In genomic region chr1:114081145-114082046, GRCh38 we compare ENCODE assay signal across 17 cellular contexts.
A peak's percentile ranks its signal among the peaks of the same experiment; 100 is the strongest.
DNase-seq lines count a peak whose midpoint lies in the region; ATAC-seq and TF ChIP-seq lines count a peak whose summit lies in the region.
"Had no signal": no experiment of that assay in that cellular context is flagged by ENCODE, and none has a peak within 500 bp of the region (broad histone marks: within the 10 kb centered on the region; RNA-seq: fewer than 3 reads in every experiment).

No MANE protein-coding gene starts in this region.

- no peak for TF ChIP-seq CTCF in GM23338 (conservative IDR thresholded peaks at IDR 0.05; ENCODE audit: low read depth in 2 of 2)
- TF ChIP-seq CTCF in adrenal gland (IDR thresholded peaks at IDR 0.05) = no peak
- TF ChIP-seq CTCF in psoas muscle (IDR thresholded peaks at IDR 0.05) = no peak
- TF ChIP-seq CTCF in HFFc6 (IDR thresholded peaks at IDR 0.05) = no peak

- WGBS in adrenal gland, 4 donors = 52 to 67% (median 66%) methylated on average over 12 to 19 of the region's 19 CpGs
- 34 to 46% (median 41%) methylated on average over 19 of the region's 19 CpGs for WGBS in psoas muscle, 3 donors

- H3K27me3 ChIP-seq in GM23338 (ENCODE audit: insufficient read depth) (no peaks in the 10 kb centered on the region), adrenal gland (no peaks in the 10 kb centered on the region), psoas muscle (ENCODE audit: insufficient read depth in 3 of 3, low read length in 2 of 3) (no peaks in the 10 kb centered on the region)
- H3K27me3 ChIP-seq: suprapubic skin had no signal

- H3K36me3 Mint-ChIP-seq in GM23338 (ENCODE audit: low read depth) = peaks cover 19% of the 10 kb centered on the region
- H3K36me3 Mint-ChIP-seq in naive thymus-derived CD8-positive, alpha-beta T cell = no peaks in the 10 kb centered on the region
- no peaks in the 10 kb centered on the region for H3K36me3 Mint-ChIP-seq in HFFc6 (ENCODE audit: low read depth)

- DNase-seq in GM23338 (ENCODE audit: low spot score) = no peak
- peak; percentile 17 to 56 (median 29) for DNase-seq in adrenal gland
- no peak for DNase-seq in left lobe of liver (ENCODE audit: low spot score)
- peak in 1 of 2 donors; percentile 56 for DNase-seq in psoas muscle
- no peak for DNase-seq in naive thymus-derived CD8-positive, alpha-beta T cell
- DNase-seq in NCI-H446 (lab: John Stamatoyannopoulos, UW) = no peak
- DNase-seq in NCI-H146 treated with DMSO at 0.1 percent for 48 hours (lab: John Stamatoyannopoulos, UW; ENCODE audit: unreplicated experiment) = no peak
- no peak for DNase-seq in HFFc6
- DNase-seq: activated CD8-positive, alpha-beta memory T cell treated with anti-CD3 and anti-CD28 coated beads for 24 hours; activated gamma-delta T cell; effector CD4-positive, alpha-beta T cell; foreskin melanocyte; NCI-H2029; stimulated activated CD4-positive, alpha-beta T cell treated with anti-CD3 and anti-CD28 coated beads, Interleukin-12 subunit alpha, Interleukin-12 subunit beta, amount 100 ng/mL, for 4 hours had no signal

- TF ChIP-seq POLR2A in adrenal gland (IDR thresholded peaks at IDR 0.05) = no peak

- H3K4me3 ChIP-seq in GM23338 = no peak overlapping the region
- H3K4me3 ChIP-seq in adrenal gland = no peak overlapping the region
- H3K4me3 ChIP-seq in psoas muscle = no peak overlapping the region
- H3K4me3 ChIP-seq: HAP-1, SJSA1, suprapubic skin had no signal

- intact Hi-C loops in adrenal gland (cut with DNase I) (no loop called here), psoas muscle (cut with DNase I) (loop anchor here in 1 of 2 donors (5.0 kb wide), 1 partner anchor 39 kb away; no protein-coding TSS in a partner anchor)

- ATAC-seq in GM23338 = peak; percentile 11; the same call in 1 of the 3 replicates
- ATAC-seq in left lobe of liver = peak; percentile 55
- peak; percentile 47 to 80 (median 62) for ATAC-seq in psoas muscle
- ATAC-seq in naive thymus-derived CD8-positive, alpha-beta T cell = no peak

- peaks cover 60% of the 10 kb centered on the region for H3K4me1 Mint-ChIP-seq in GM23338
- H3K4me1 Mint-ChIP-seq in naive thymus-derived CD8-positive, alpha-beta T cell = no peaks in the 10 kb centered on the region
- H3K4me1 Mint-ChIP-seq in HFFc6 (ENCODE audit: low read depth) = no peaks in the 10 kb centered on the region

- H3K9me3 Mint-ChIP-seq in GM23338 (no peaks in the 10 kb centered on the region; the same call in 2 of the 3 replicates), HFFc6 (no peaks in the 10 kb centered on the region)
- H3K9me3 Mint-ChIP-seq in naive thymus-derived CD8-positive, alpha-beta T cell = no peaks in the 10 kb centered on the region

- no peaks in the 10 kb centered on the region for H4K20me1 ChIP-seq in GM23338 (replicated peaks; ENCODE audit: insufficient read depth)

- peak overlapping the region; percentile 14; the same call in 1 of the 2 replicates for H2AFZ ChIP-seq in GM23338

- 0 out of 2 replicates have a peak overlapping the region, but pooled peaks have one; percentile 36 for H3K4me2 ChIP-seq in GM23338

- no peak overlapping the region for H3K4me3 Mint-ChIP-seq in GM23338
- no peak overlapping the region for H3K4me3 Mint-ChIP-seq in naive thymus-derived CD8-positive, alpha-beta T cell
- H3K4me3 Mint-ChIP-seq in HFFc6 = no peak overlapping the region

- H3K36me3 ChIP-seq in GM23338 (ENCODE audit: insufficient read depth) = no peaks in the 10 kb centered on the region
- H3K36me3 ChIP-seq in adrenal gland (replicated peaks in 1 of 2) = no peaks in the 10 kb centered on the region
- no peaks in the 10 kb centered on the region for H3K36me3 ChIP-seq in psoas muscle (ENCODE audit: insufficient read depth in 1 of 2, low read depth in 1 of 2)
- H3K36me3 ChIP-seq: HAP-1, SJSA1, suprapubic skin had no signal

- H3K9me2 ChIP-seq in GM23338 (ENCODE audit: insufficient read depth) = peaks cover 14% of the 10 kb centered on the region

- peaks cover 64% of the 10 kb centered on the region for H3K4me1 ChIP-seq in GM23338 (ENCODE audit: insufficient read depth)
- H3K4me1 ChIP-seq in adrenal gland (replicated peaks in 1 of 2) = no peaks in the 10 kb centered on the region
- peaks cover 26% of the 10 kb centered on the region for H3K4me1 ChIP-seq in psoas muscle
- H3K4me1 ChIP-seq: SJSA1 had no signal

- peaks cover 15% of the 10 kb centered on the region for H3K27me3 Mint-ChIP-seq in GM23338 (ENCODE audit: insufficient read depth, low read depth, poor library complexity)
- peaks cover 1 to 9% (median 5%) of the 10 kb centered on the region in 5 donors for H3K27me3 Mint-ChIP-seq in naive thymus-derived CD8-positive, alpha-beta T cell
- H3K27me3 Mint-ChIP-seq in HFFc6 (ENCODE audit: insufficient read depth) = peaks cover 33% of the 10 kb centered on the region

- no peak overlapping the region for H3K27ac ChIP-seq in GM23338 (ENCODE audit: low read depth)
- H3K27ac ChIP-seq in adrenal gland = no peak overlapping the region
- peak overlapping the region; percentile 27 for H3K27ac ChIP-seq in psoas muscle
- H3K27ac ChIP-seq: SJSA1, suprapubic skin had no signal

- no peaks in the 10 kb centered on the region for H3K9me3 ChIP-seq in adrenal gland (replicated peaks in 1 of 3)
- H3K9me3 ChIP-seq in psoas muscle = no peaks in the 10 kb centered on the region
- H3K9me3 ChIP-seq: HAP-1, SJSA1, suprapubic skin had no signal

- H3K27ac Mint-ChIP-seq in GM23338 = no peak overlapping the region
- H3K27ac Mint-ChIP-seq in naive thymus-derived CD8-positive, alpha-beta T cell = peak overlapping the region in 1 of 10 donors; percentile 15
- no peak overlapping the region for H3K27ac Mint-ChIP-seq in HFFc6

- H3K79me2 ChIP-seq in GM23338 (replicated peaks; ENCODE audit: insufficient read depth) = no peaks in the 10 kb centered on the region

- peaks cover 6% of the 10 kb centered on the region for H3F3A ChIP-seq in GM23338 (replicated peaks; ENCODE audit: low read depth)

- POLR2A ChIA-PET in naive thymus-derived CD8-positive, alpha-beta T cell (lab: Charles Lee) = no interaction called here

TF ChIP-seq in GM23338, 12 proteins besides CTCF, POLR2A, EP300 and RAD21:
- TF ChIP-seq NANOG (IDR thresholded peaks at IDR 0.05; ENCODE audit: borderline replicate concordance) (no peak), JUNB (IDR thresholded peaks at IDR 0.05; ENCODE audit: unreplicated experiment) (no peak), CREB1 (CRISPR knock-in tag; IDR thresholded peaks at IDR 0.05; ENCODE audit: low read depth) (no peak), EZH2 (IDR thresholded peaks at IDR 0.05; ENCODE audit: low read depth, unreplicated experiment) (no peak)
TF ChIP-seq in GM23338: peak in this region for 0.

Comparison
In these comparisons a context has a peak if more than half of its experiments do, and no peak if none do; other contexts are left out.
1. ATAC-seq: peak in GM23338 (single experiment), left lobe of liver (single experiment) and psoas muscle (4 of 4); none in naive thymus-derived CD8-positive, alpha-beta T cell (0 of 2).
2. DNase-seq: peak in adrenal gland (7 of 7); none in GM23338 (single experiment), left lobe of liver (single experiment), naive thymus-derived CD8-positive, alpha-beta T cell (0 of 10), NCI-H446 (0 of 2), NCI-H146 treated with DMSO at 0.1 percent for 48 hours (single experiment) and HFFc6 (single experiment).